Comparison of ENCODE assay signal across 8 cellular contexts in genomic region chr19:6198896-6199239, GRCh38.
DNase-seq lines count a peak whose midpoint lies in the region; ATAC-seq, FAIRE-seq and TF ChIP-seq lines count a peak whose summit lies in the region.

No MANE protein-coding gene starts in this region.

- no peak for FAIRE-seq in urothelium cell line (lab: Jason Lieb, UNC)

- no peak for TF ChIP-seq CTCF in stomach (IDR thresholded peaks at IDR 0.05)

- H3K27ac Mint-ChIP-seq in T-helper 17 cell, result peak overlapping the region; percentile 97

- TF ChIP-seq POLR2A in stomach (IDR thresholded peaks at IDR 0.05), result no peak

- peak overlapping the region; percentile 99 for H3K4me3 Mint-ChIP-seq in T-helper 17 cell

- ATAC-seq in GM21619 (IDR thresholded peaks at IDR 0.05; ENCODE audit: unreplicated experiment), result peak; percentile 17
- ATAC-seq in T-helper 17 cell, result no peak

- peak overlapping the region; percentile 100 for H3K4me3 ChIP-seq in ACC112 (ENCODE audit: low read depth, low read length)
- H3K4me3 ChIP-seq in iPS DF 6.9 (ENCODE audit: low read length), result peak overlapping the region; percentile 23; the same call in 1 of the 2 replicates
- H3K4me3 ChIP-seq in stomach, result peak overlapping the region; percentile 55 to 77 (median 67)

- peak overlapping the region; percentile 96 for H2AFZ ChIP-seq in ACC112 (ENCODE audit: low read length, unreplicated experiment)

- no peaks in the 10 kb centered on the region for H3K27me3 Mint-ChIP-seq in T-helper 17 cell

- H3K9me3 ChIP-seq in T-helper 17 cell (ENCODE audit: control insufficient read depth, low read length, poor library complexity, severe bottlenecking), result no peaks in the 10 kb centered on the region
- H3K9me3 ChIP-seq in iPS DF 6.9 (ENCODE audit: control insufficient read depth, insufficient read depth, low read length), result peaks cover 2% of the 10 kb centered on the region; the same call in 1 of the 2 replicates
- no peaks in the 10 kb centered on the region for H3K9me3 ChIP-seq in stomach

- H3K36me3 Mint-ChIP-seq in T-helper 17 cell (ENCODE audit: low read depth), result peaks cover 3% of the 10 kb centered on the region

- DNase-seq in T-helper 17 cell (no peak), iPS DF 6.9 (ENCODE audit: low read depth, low spot score) (no peak), stomach (no peak), ACHN (no peak), midbrain (lab: John Stamatoyannopoulos, UW) (no peak), urothelium cell line (ENCODE audit: low spot score) (no peak)

- H3K27ac ChIP-seq in ACC112 (ENCODE audit: low read depth, low read length) (no peak overlapping the region), iPS DF 6.9 (ENCODE audit: low read length) (no peak overlapping the region), stomach (peak overlapping the region in 4 of 5 donors; percentile 44 to 80 (median 68))

- in situ Hi-C loops in ACHN (cut with HindIII; ENCODE audit: low pct_ligation_motif_present, low pct_unique_long_range_greater_than_20kb, low sequenced_read_pairs), result no loop called here

- TF ChIP-seq EP300 in stomach (IDR thresholded peaks at IDR 0.05), result no peak

- H3K4me1 Mint-ChIP-seq in T-helper 17 cell, result peaks cover 12% of the 10 kb centered on the region

- H3K36me3 ChIP-seq in ACC112 (ENCODE audit: insufficient read depth, low read length) (no peaks in the 10 kb centered on the region), iPS DF 6.9 (ENCODE audit: control insufficient read depth, insufficient read depth, low read length) (no peaks in the 10 kb centered on the region), stomach (no peaks in the 10 kb centered on the region)

- intact Hi-C loops in stomach (cut with DNase I; ENCODE audit: low total_unique reads), result no loop called here

- WGBS in iPS DF 6.9 (ENCODE audit: insufficient coverage, insufficient read length), result no CpG with 5 or more reads among the region's 8 CpGs
- 12 to 40% (median 31%) methylated on average over 8 of the region's 8 CpGs for WGBS in stomach, 5 donors

- H3K79me2 ChIP-seq in ACC112 (ENCODE audit: control insufficient read depth, insufficient read depth, low read length, unreplicated experiment), result peaks cover 14% of the 10 kb centered on the region

- H3K27me3 ChIP-seq in ACC112 (ENCODE audit: insufficient read depth, low read length) (no peaks in the 10 kb centered on the region), iPS DF 6.9 (ENCODE audit: control insufficient read depth, insufficient read depth, low read length) (no peaks in the 10 kb centered on the region), stomach (no peaks in the 10 kb centered on the region)

- no peaks in the 10 kb centered on the region for H3K4me1 ChIP-seq in ACC112 (ENCODE audit: control insufficient read depth, insufficient read depth, low read length, unreplicated experiment)
- no peaks in the 10 kb centered on the region for H3K4me1 ChIP-seq in iPS DF 6.9 (ENCODE audit: control insufficient read depth, insufficient read depth, low read length)
- peaks cover 8 to 27% (median 24%) of the 10 kb centered on the region in 4 donors for H3K4me1 ChIP-seq in stomach

Comparison
In these comparisons a context has a peak if more than half of its experiments do, and no peak if none do; other contexts are left out.
1. H3K27ac ChIP-seq: peak in stomach (4 of 5); none in ACC112 (single experiment) and iPS DF 6.9 (single experiment).
2. H3K4me3 ChIP-seq: peak in every context shown above with its lines; median percentile 100 in ACC112; 67 in stomach; 23 in iPS DF 6.9.